20 cellular contexts compared by ENCODE assay signal in the genomic region with DNA sequence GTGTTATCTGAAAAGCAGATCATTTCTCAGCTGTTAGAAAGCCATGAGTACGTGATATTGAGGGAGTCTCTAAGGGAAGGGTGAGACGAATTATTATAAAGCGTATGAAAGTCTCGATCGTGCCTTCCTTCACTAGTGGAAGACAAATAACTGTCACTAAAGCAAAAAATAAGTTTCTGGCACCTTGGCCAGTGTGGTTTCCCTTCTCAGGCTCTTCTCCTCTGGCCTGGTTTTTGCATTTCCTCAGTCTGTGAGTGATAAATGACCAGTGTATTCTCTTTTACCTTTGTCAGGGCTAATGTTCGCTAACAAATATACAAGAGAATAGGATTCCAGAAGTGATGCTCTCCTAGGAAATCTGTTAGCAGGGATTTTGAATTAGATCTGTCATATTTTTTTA. TPM values are rescaled to one million over a fixed set of nuclear protein-coding genes. Genes with fewer than 3 reads are reported as not detected.
DNase-seq lines count a peak whose midpoint lies in the region; ATAC-seq and TF ChIP-seq lines count a peak whose summit lies in the region.
"Had no signal": no experiment of that assay in that cellular context is flagged by ENCODE, and none has a peak within 500 bp of the region (broad histone marks: within the 10 kb centered on the region; RNA-seq: fewer than 3 reads in every experiment).

No MANE protein-coding gene starts in this region.

- no peaks in the 10 kb centered on the region for H3K9me3 Mint-ChIP-seq in activated CD4-positive, alpha-beta T cell treated with anti-CD3 and anti-CD28 coated beads for 36 hours (ENCODE audit: low read depth)
- no peaks in the 10 kb centered on the region for H3K9me3 Mint-ChIP-seq in CD4-positive, alpha-beta memory T cell
- no peaks in the 10 kb centered on the region for H3K9me3 Mint-ChIP-seq in activated naive CD8-positive, alpha-beta T cell (ENCODE audit: low read depth)
- no peaks in the 10 kb centered on the region for H3K9me3 Mint-ChIP-seq in natural killer cell

- H3K27ac Mint-ChIP-seq in activated CD4-positive, alpha-beta T cell treated with anti-CD3 and anti-CD28 coated beads for 36 hours = peak overlapping the region; percentile 77
- H3K27ac Mint-ChIP-seq in CD4-positive, alpha-beta memory T cell = peak overlapping the region in 6 of 7 donors; percentile 2 to 92 (median 70)
- peak overlapping the region; percentile 89 for H3K27ac Mint-ChIP-seq in activated naive CD8-positive, alpha-beta T cell
- peak overlapping the region; percentile 98 to 99 for H3K27ac Mint-ChIP-seq in natural killer cell

- intact Hi-C loops in activated CD4-positive, alpha-beta T cell treated with anti-CD3 and anti-CD28 coated beads for 36 hours (cut with DNase I, micrococcal nuclease) = no loop called here
- intact Hi-C loops in CD4-positive, alpha-beta memory T cell (cut with micrococcal nuclease) = no loop called here
- intact Hi-C loops in natural killer cell (cut with micrococcal nuclease) = loop anchor here (1.0 kb wide), 2 partner anchors 14 to 25 kb away; no protein-coding TSS in a partner anchor

- H3K27me3 Mint-ChIP-seq in activated CD4-positive, alpha-beta T cell treated with anti-CD3 and anti-CD28 coated beads for 36 hours = no peaks in the 10 kb centered on the region
- H3K27me3 Mint-ChIP-seq in CD4-positive, alpha-beta memory T cell = no peaks in the 10 kb centered on the region
- no peaks in the 10 kb centered on the region for H3K27me3 Mint-ChIP-seq in activated naive CD8-positive, alpha-beta T cell
- no peaks in the 10 kb centered on the region for H3K27me3 Mint-ChIP-seq in natural killer cell (ENCODE audit: low read depth in 2 of 2)

- peaks cover 19% of the 10 kb centered on the region for H3K36me3 ChIP-seq in CD4-positive, alpha-beta memory T cell (ENCODE audit: insufficient read depth, low read length)
- H3K36me3 ChIP-seq: BLaER1, HAP-1 had no signal

- no peak overlapping the region for H3K4me3 Mint-ChIP-seq in activated CD4-positive, alpha-beta T cell treated with anti-CD3 and anti-CD28 coated beads for 36 hours
- peak overlapping the region in 6 of 8 donors; percentile 4 to 68 (median 48) for H3K4me3 Mint-ChIP-seq in CD4-positive, alpha-beta memory T cell
- no peak overlapping the region for H3K4me3 Mint-ChIP-seq in activated naive CD8-positive, alpha-beta T cell
- H3K4me3 Mint-ChIP-seq in natural killer cell = peak overlapping the region; percentile 100

- no peaks in the 10 kb centered on the region for H3K9me3 ChIP-seq in CD4-positive, alpha-beta memory T cell (ENCODE audit: control insufficient read depth in 1 of 2, low read length in 2 of 2)
- H3K9me3 ChIP-seq: BLaER1, Caco-2, HAP-1 had no signal

- no peak overlapping the region for H3K4me3 ChIP-seq in CD4-positive, alpha-beta memory T cell (ENCODE audit: low read length in 2 of 2)
- H3K4me3 ChIP-seq: BLaER1, GM12878, HAP-1 had no signal

- no peak for TF ChIP-seq CTCF in natural killer cell (IDR thresholded peaks at IDR 0.05)

- H3K27me3 ChIP-seq in CD4-positive, alpha-beta memory T cell (ENCODE audit: insufficient read depth, low read length) = no peaks in the 10 kb centered on the region
- H3K27me3 ChIP-seq: BLaER1 had no signal

- POLR2A ChIA-PET in activated CD4-positive, alpha-beta T cell treated with anti-CD3 and anti-CD28 coated beads for 36 hours (lab: Charles Lee) = no interaction called here
- POLR2A ChIA-PET in CD4-positive, alpha-beta memory T cell (lab: Charles Lee; ENCODE audit: partially characterized antibody) = interaction anchor here (1.7 kb wide), 1 partner anchor 24 kb away, joined by 7 read pairs; no protein-coding TSS in a partner anchor

- peaks cover 71% of the 10 kb centered on the region for H3K4me1 ChIP-seq in CD4-positive, alpha-beta memory T cell (ENCODE audit: insufficient read depth, low read length)
- H3K4me1 ChIP-seq: BLaER1, Caco-2 had no signal

- H3K4me1 Mint-ChIP-seq in activated CD4-positive, alpha-beta T cell treated with anti-CD3 and anti-CD28 coated beads for 36 hours = peaks cover 72% of the 10 kb centered on the region
- peaks cover 53 to 71% (median 62%) of the 10 kb centered on the region in 4 donors for H3K4me1 Mint-ChIP-seq in CD4-positive, alpha-beta memory T cell
- H3K4me1 Mint-ChIP-seq in activated naive CD8-positive, alpha-beta T cell (ENCODE audit: low read depth) = peaks cover 82% of the 10 kb centered on the region
- peaks cover 84 to 93% of the 10 kb centered on the region in 2 donors for H3K4me1 Mint-ChIP-seq in natural killer cell

- peaks cover 24% of the 10 kb centered on the region for H3K36me3 Mint-ChIP-seq in activated CD4-positive, alpha-beta T cell treated with anti-CD3 and anti-CD28 coated beads for 36 hours (ENCODE audit: low read depth)
- H3K36me3 Mint-ChIP-seq in CD4-positive, alpha-beta memory T cell = peaks cover 26 to 58% of the 10 kb centered on the region in 2 donors
- peaks cover 5% of the 10 kb centered on the region for H3K36me3 Mint-ChIP-seq in activated naive CD8-positive, alpha-beta T cell
- H3K36me3 Mint-ChIP-seq in natural killer cell = peaks cover 26% of the 10 kb centered on the region

- CTCF ChIA-PET in activated CD4-positive, alpha-beta T cell treated with anti-CD3 and anti-CD28 coated beads for 36 hours (lab: Charles Lee) = interaction anchor here (0.7 to 2.4 kb wide), 4 partner anchors 9 to 322 kb away, joined by 6 to 9 read pairs (median 7); no protein-coding TSS in a partner anchor
- CTCF ChIA-PET in CD4-positive, alpha-beta memory T cell (lab: Charles Lee; ENCODE audit: partially characterized antibody) = interaction anchor here (3.2 kb wide), 1 partner anchor 13 kb away, joined by 22 read pairs; no protein-coding TSS in a partner anchor

- DNase-seq in activated CD4-positive, alpha-beta T cell treated with anti-CD3 and anti-CD28 coated beads for 36 hours = no peak
- no peak for DNase-seq in activated CD4-positive, alpha-beta T cell treated with anti-CD3 and anti-CD28 coated beads, Interleukin-2, amount 50 U/mL, for 4 hours
- no peak for DNase-seq in CD4-positive, alpha-beta memory T cell
- DNase-seq in natural killer cell = no peak
- no peak for DNase-seq in DMS 273 (lab: John Stamatoyannopoulos, UW; ENCODE audit: unreplicated experiment)
- no peak for DNase-seq in ureter (ENCODE audit: low spot score)
- no peak for DNase-seq in ecto neural progenitor cell (ENCODE audit: low spot score)
- DNase-seq: Caco-2, DMS53, NCI-H1105 treated with DMSO at 0.1 percent for 48 hours, NCI-H187, NCI-H446 treated with DMSO at 0.1 percent for 48 hours, Right ventricle myocardium superior had no signal

- ATAC-seq in activated CD4-positive, alpha-beta T cell treated with anti-CD3 and anti-CD28 coated beads for 36 hours = no peak
- ATAC-seq in natural killer cell = peak; percentile 63 to 78 (median 71)
- ATAC-seq: GM12878, HepG2, Panc1 had no signal

- H3K27ac ChIP-seq in CD4-positive, alpha-beta memory T cell (ENCODE audit: low read depth, low read length) = no peak overlapping the region
- H3K27ac ChIP-seq: 22Rv1, BLaER1 had no signal

RNA-seq across cellular contexts. Expression of a gene that starts 19.7 kb away (rescaled TPM):
- total RNA-seq in activated CD4-positive, alpha-beta T cell treated with anti-CD3 and anti-CD28 coated beads for 36 hours = 10 to 100 TPM; 11.2 to 18.2 TPM
- 10 to 100 TPM; 44.8 to 48.7 TPM for total RNA-seq in CD4-positive, alpha-beta memory T cell
- 10 to 100 TPM; 53.3 to 54.0 TPM for polyA plus RNA-seq in CD4-positive, alpha-beta memory T cell
- total RNA-seq in natural killer cell (100 to 1,000 TPM; 197 to 338 (median 225) TPM), ureter (7.8 TPM)
- total RNA-seq: HepG2 had no signal
- polyA plus RNA-seq: HepG2 had no signal

Comparison
In these comparisons a context has a peak if more than half of its experiments do, and no peak if none do; other contexts are left out.
1. H3K4me3 Mint-ChIP-seq: peak in CD4-positive, alpha-beta memory T cell (6 of 8) and natural killer cell (single experiment); none in activated CD4-positive, alpha-beta T cell treated with anti-CD3 and anti-CD28 coated beads for 36 hours (single experiment) and activated naive CD8-positive, alpha-beta T cell (single experiment).
2. Peak in every context shown above with its lines, with median percentiles within 50 percentile points of each other: H3K27ac Mint-ChIP-seq.